In genomic region chr13:60396783-60397692, GRCh38 we compare ENCODE assay signal across 8 cellular contexts. TPM values are rescaled to one million over a fixed set of nuclear protein-coding genes. Genes with fewer than 3 reads are reported as not detected.
DNase-seq lines count a peak whose midpoint lies in the region; ATAC-seq and TF ChIP-seq lines count a peak whose summit lies in the region.

TDRD3 (plus strand) TSS chr13:60397220; CDS start chr13:60397365, 145 bp downstream.

- H3K9ac ChIP-seq in PC-3 (ENCODE audit: low read length): peak within 1 kb of the TSS; percentile 90
- peak within 1 kb of the TSS; percentile 91 to 95 for H3K9ac ChIP-seq in mucosa of rectum (ENCODE audit: low read depth in 1 of 2, low read length in 2 of 2)

- intact Hi-C loops in PC-3 (cut with micrococcal nuclease): loop anchor here (1.0 kb wide), 1 partner anchor 34 kb away; no protein-coding TSS in a partner anchor

- peak; percentile 85 for DNase-seq in DMS153 treated with DMSO at 0.1 percent for 48 hours (lab: John Stamatoyannopoulos, UW; ENCODE audit: unreplicated experiment)
- peak; percentile 57 for DNase-seq in HuH-7 (ENCODE audit: low spot score)
- DNase-seq in PC-3: peak; percentile 73
- DNase-seq in activated T-cell treated with anti-CD3 and anti-CD28 coated beads for 48 hours (ENCODE audit: low read depth): peak; percentile 71
- DNase-seq in erythroblast (lab: John Stamatoyannopoulos, UW): peak; percentile 92 to 94
- DNase-seq in stimulated activated CD8-positive, alpha-beta memory T cell treated with anti-CD3 and anti-CD28 coated beads, Interleukin-4, amount 100 ng/mL, for 48 hours: peak; percentile 83

- H3K27ac ChIP-seq in PC-3 (ENCODE audit: low read length) (peak within 1 kb of the TSS; percentile 73), mucosa of rectum (ENCODE audit: low read depth in 2 of 2, low read length in 2 of 2) (peak within 1 kb of the TSS; percentile 96 to 97)

- no peaks in the 10 kb centered on the region for H3K27me3 ChIP-seq in PC-3 (ENCODE audit: low read length)
- no peaks in the 10 kb centered on the region for H3K27me3 ChIP-seq in mucosa of rectum (ENCODE audit: control insufficient read depth in 2 of 2, insufficient read depth in 2 of 2, low read length in 2 of 2)

- peak within 1 kb of the TSS; percentile 91 for H2AFZ ChIP-seq in PC-3 (ENCODE audit: low read length)

- H3K9me3 ChIP-seq in PC-3 (ENCODE audit: low read length) (no peaks in the 10 kb centered on the region), mucosa of rectum (ENCODE audit: control insufficient read depth in 2 of 2, low read length in 2 of 2) (no peaks in the 10 kb centered on the region)

- H3K4me2 ChIP-seq in PC-3 (ENCODE audit: low read length): peak within 1 kb of the TSS; percentile 98

- H3K79me2 ChIP-seq in PC-3 (ENCODE audit: low read length): peaks cover 36% of the 10 kb centered on the region

- TF ChIP-seq CTCF in PC-3 (conservative IDR thresholded peaks at IDR 0.05; ENCODE audit: low read depth, low read length): peak; percentile 69

- POLR2A ChIA-PET in PC-3 (lab: Charles Lee; ENCODE audit: unreplicated experiment): interaction anchor here (0.5 to 0.6 kb wide), 2 partner anchors 57 to 175 kb away, joined by 3 to 10 read pairs; no protein-coding TSS in a partner anchor

- H3K36me3 ChIP-seq in PC-3 (ENCODE audit: low read depth, low read length) (no peaks in the 10 kb centered on the region), mucosa of rectum (ENCODE audit: control insufficient read depth in 2 of 2, insufficient read depth in 2 of 2, low read length in 2 of 2) (no peaks in the 10 kb centered on the region)

- no peaks in the 10 kb centered on the region for H3K9me2 ChIP-seq in PC-3 (replicated peaks; ENCODE audit: low read length)

- TSS peak; percentile 82 for BruUV-seq in PC-3 (replicated peaks; lab: Mats Ljungman, UMichigan)

- ATAC-seq in GM21526 (IDR thresholded peaks at IDR 0.05; ENCODE audit: low FRiP score, unreplicated experiment) (peak; percentile 63), PC-3 (peak; percentile 64)

- H4K20me1 ChIP-seq in PC-3 (ENCODE audit: low read length): no peaks in the 10 kb centered on the region

- no peaks in the 10 kb centered on the region for H3F3A ChIP-seq in PC-3 (ENCODE audit: low read length, unreplicated experiment)

- H3K4me1 ChIP-seq in PC-3 (ENCODE audit: insufficient read depth, low read length): peaks cover 20% of the 10 kb centered on the region
- H3K4me1 ChIP-seq in mucosa of rectum (ENCODE audit: control insufficient read depth in 2 of 2, insufficient read depth in 2 of 2, low read length in 2 of 2): peaks cover 15 to 19% of the 10 kb centered on the region in 2 donors

- peak; percentile 35 for TF ChIP-seq POLR2A in erythroblast (IDR thresholded peaks at IDR 0.05; ENCODE audit: low read length)

- CTCF ChIA-PET in PC-3 (lab: Charles Lee): interaction anchor here (0.6 to 1.1 kb wide), 2 partner anchors 34 to 232 kb away, joined by 3 to 4 read pairs; no protein-coding TSS in a partner anchor

- H3K4me3 ChIP-seq in PC-3 (ENCODE audit: low read length) (peak within 1 kb of the TSS; percentile 89), mucosa of rectum (ENCODE audit: low read length in 2 of 2) (peak within 1 kb of the TSS; percentile 79 to 94)

RNA-seq across cellular contexts. Expression of gene TDRD3, which starts in this region (rescaled TPM):
- 5.8 and 7.5 TPM in 2 replicates for total RNA-seq in PC-3 (2014; rRNA removed)

Comparison
In these comparisons a context has a peak if more than half of its experiments do, and no peak if none do; other contexts are left out.
1. Peak in every context shown above with its lines: DNase-seq, ATAC-seq, H3K4me3 ChIP-seq and H3K27ac ChIP-seq.